Comparison of ENCODE assay signal across 8 cellular contexts in the genomic region with DNA sequence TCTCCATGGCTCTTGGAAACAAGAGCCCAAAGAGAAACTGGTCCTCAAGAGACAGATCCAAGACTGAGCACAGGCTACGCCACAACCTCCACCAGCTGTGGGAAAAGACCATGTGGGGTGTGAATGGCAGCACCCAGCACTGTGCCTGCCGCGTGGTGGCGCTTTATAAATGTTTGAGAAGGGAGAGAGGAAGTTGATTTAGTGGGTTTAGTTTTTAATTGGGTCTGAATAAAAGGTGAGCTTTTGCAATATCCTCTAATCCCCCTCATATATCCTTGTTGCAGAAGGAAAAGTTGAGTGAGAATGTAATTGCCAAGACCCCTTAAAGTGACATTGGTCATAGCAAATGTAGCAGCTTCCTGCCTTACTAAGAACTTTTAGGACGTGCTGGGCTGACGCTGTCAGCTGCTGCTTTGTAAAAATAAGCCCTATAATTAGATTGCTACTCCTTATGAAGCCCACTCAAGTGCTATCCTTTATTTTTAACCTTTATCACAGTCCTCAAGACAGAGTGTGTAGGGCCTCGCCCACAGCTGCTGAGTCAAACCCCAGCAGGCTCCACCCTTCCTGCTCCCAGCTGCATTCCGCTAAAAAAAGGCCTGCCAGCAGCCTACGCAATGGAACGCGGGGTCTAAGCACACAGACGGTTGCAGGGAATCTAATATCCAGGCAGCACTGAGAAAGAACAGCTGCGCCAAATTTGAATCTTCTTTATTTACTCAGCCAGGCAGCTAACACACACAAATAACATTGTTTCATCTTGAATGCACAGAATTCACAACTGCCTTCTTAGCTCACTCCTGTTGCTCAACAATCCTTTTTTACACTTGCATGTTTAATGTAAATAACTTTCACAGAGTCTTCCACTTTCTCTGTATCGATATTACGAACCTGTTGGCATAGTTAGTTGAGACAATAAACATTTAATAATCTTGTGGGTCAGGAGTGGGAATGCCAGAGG. TPM values are rescaled to one million over a fixed set of nuclear protein-coding genes. Genes with fewer than 3 reads are reported as not detected.
DNase-seq lines count a peak whose midpoint lies in the region; ATAC-seq and TF ChIP-seq lines count a peak whose summit lies in the region.

No MANE protein-coding gene starts in this region.

- POLR2A ChIA-PET in Panc1 (lab: Charles Lee) = no interaction called here

- H3K9me3 Mint-ChIP-seq in activated T-helper 2 cell treated with anti-CD3 and anti-CD28 coated beads, Interferon-gamma antibody, Interleukin-2, Interleukin-4, amounts not matched to agents 10 μg/mL and 5 μg/mL and 100 μg/mL, durations not matched to agents 14 hours and 24 hours and 36 hours = no peaks in the 10 kb centered on the region
- no peaks in the 10 kb centered on the region for H3K9me3 Mint-ChIP-seq in neural progenitor cell

- H3K27ac Mint-ChIP-seq in activated T-helper 2 cell treated with anti-CD3 and anti-CD28 coated beads, Interferon-gamma antibody, Interleukin-2, Interleukin-4, amounts not matched to agents 10 μg/mL and 5 μg/mL and 100 μg/mL, durations not matched to agents 14 hours and 24 hours and 36 hours = peak overlapping the region; percentile 47
- H3K27ac Mint-ChIP-seq in neural progenitor cell = peak overlapping the region; percentile 6

- no peak overlapping the region for H3K9ac ChIP-seq in neural progenitor cell

- H4K20me1 ChIP-seq in neural progenitor cell (ENCODE audit: low read depth) = no peaks in the 10 kb centered on the region

- H2AFZ ChIP-seq in neural progenitor cell (replicated peaks) = no peak overlapping the region

- peak; percentile 17 for TF ChIP-seq POLR2A in GM19099 (IDR thresholded peaks at IDR 0.05; ENCODE audit: extremely low read depth, insufficient read length, low read depth)

- no peaks in the 10 kb centered on the region for H3K79me2 ChIP-seq in neural progenitor cell (ENCODE audit: low read depth)

- no peaks in the 10 kb centered on the region for H3K27me3 ChIP-seq in Panc1 (ENCODE audit: control insufficient read depth, insufficient read depth, low read length)
- no peaks in the 10 kb centered on the region for H3K27me3 ChIP-seq in neural progenitor cell

- ATAC-seq in HG03521 (IDR thresholded peaks at IDR 0.05; ENCODE audit: unreplicated experiment) (peak; percentile 73), Panc1 (peak; percentile 93)

- peaks cover 18% of the 10 kb centered on the region for H3K4me1 Mint-ChIP-seq in activated T-helper 2 cell treated with anti-CD3 and anti-CD28 coated beads, Interferon-gamma antibody, Interleukin-2, Interleukin-4, amounts not matched to agents 10 μg/mL and 5 μg/mL and 100 μg/mL, durations not matched to agents 14 hours and 24 hours and 36 hours (ENCODE audit: low read depth)
- H3K4me1 Mint-ChIP-seq in neural progenitor cell = peaks cover 26% of the 10 kb centered on the region

- no TSS peak for BruUV-seq in Panc1 (replicated peaks; lab: Mats Ljungman, UMichigan)

- H3K27ac ChIP-seq in Panc1 (ENCODE audit: low read length) = no peak overlapping the region; the same call in 1 of the 2 replicates
- H3K27ac ChIP-seq in neural progenitor cell = peak overlapping the region; percentile 78
- H3K27ac ChIP-seq in substantia nigra (ENCODE audit: low read depth, low read length, poor library complexity, severe bottlenecking) = peak overlapping the region; percentile 40

- in situ Hi-C loops in Panc1 (cut with HindIII; ENCODE audit: low pct_unique_long_range_greater_than_20kb, low sequenced_read_pairs) = no loop called here

- intact Hi-C loops in Panc1 (cut with micrococcal nuclease; ENCODE audit: unreplicated experiment) = loop anchor here (5.0 to 10.0 kb wide), 2 partner anchors 285 to 393 kb away; a partner anchor contains a TSS
- intact Hi-C loops in activated T-helper 2 cell treated with anti-CD3 and anti-CD28 coated beads, Interferon-gamma antibody, Interleukin-2, Interleukin-4, amounts not matched to agents 10 μg/mL and 5 μg/mL and 100 μg/mL, durations not matched to agents 14 hours and 24 hours and 36 hours (cut with micrococcal nuclease) = loop anchor here (2.0 to 5.0 kb wide), 4 partner anchors 395 to 788 kb away; a partner anchor contains a TSS

- H3K4me1 ChIP-seq in Panc1 (ENCODE audit: control insufficient read depth, insufficient read depth, low read length) (peaks cover 16% of the 10 kb centered on the region; the same call in 1 of the 2 replicates), neural progenitor cell (peaks cover 30% of the 10 kb centered on the region)

- DNase-seq in Ammon's horn (ENCODE audit: low spot score) = peak; percentile 91
- no peak for DNase-seq in Panc1 (ENCODE audit: low read depth, low spot score)
- peak; percentile 42 for DNase-seq in activated T-helper 2 cell treated with anti-CD3 and anti-CD28 coated beads, Interferon-gamma antibody, Interleukin-2, Interleukin-4, amounts not matched to agents 10 μg/mL and 5 μg/mL and 100 μg/mL, durations not matched to agents 14 hours and 24 hours and 36 hours (ENCODE audit: low spot score)
- DNase-seq in fibroblast of the conjunctiva (ENCODE audit: low read depth) = peak; percentile 93
- peak; percentile 89 for DNase-seq in neural progenitor cell (ENCODE audit: low spot score)
- peak in 46 of 49 donors; percentile 4 to 82 (median 54) for DNase-seq in substantia nigra (lab: John Stamatoyannopoulos, UW)

- H3K4me2 ChIP-seq in neural progenitor cell = peak overlapping the region; percentile 70

- TF ChIP-seq CTCF in Panc1 (IDR thresholded peaks at IDR 0.05) (peak; percentile 86), neural progenitor cell (IDR thresholded peaks at IDR 0.05) (peak; percentile 77)

- H3K9me3 ChIP-seq in Panc1 (ENCODE audit: control insufficient read depth, insufficient read depth, low read depth, low read length) = no peaks in the 10 kb centered on the region
- H3K9me3 ChIP-seq in neural progenitor cell (ENCODE audit: low read depth) = no peaks in the 10 kb centered on the region

- H3K36me3 ChIP-seq in Panc1 (ENCODE audit: control insufficient read depth, insufficient read depth, low read length) (no peaks in the 10 kb centered on the region), neural progenitor cell (no peaks in the 10 kb centered on the region)

- peak overlapping the region in 1 of 2 experiments; percentile 23; a peak in 2 of 4 replicates for H3K4me3 ChIP-seq in Panc1 (ENCODE audit: low read depth in 2 of 2, low read length in 2 of 2)
- H3K4me3 ChIP-seq in neural progenitor cell = peak overlapping the region; percentile 24

- H3K27me3 Mint-ChIP-seq in activated T-helper 2 cell treated with anti-CD3 and anti-CD28 coated beads, Interferon-gamma antibody, Interleukin-2, Interleukin-4, amounts not matched to agents 10 μg/mL and 5 μg/mL and 100 μg/mL, durations not matched to agents 14 hours and 24 hours and 36 hours (ENCODE audit: low read depth) = no peaks in the 10 kb centered on the region
- peaks cover 3% of the 10 kb centered on the region for H3K27me3 Mint-ChIP-seq in neural progenitor cell (ENCODE audit: insufficient read depth, low read depth)

- no peaks in the 10 kb centered on the region for H3K36me3 Mint-ChIP-seq in activated T-helper 2 cell treated with anti-CD3 and anti-CD28 coated beads, Interferon-gamma antibody, Interleukin-2, Interleukin-4, amounts not matched to agents 10 μg/mL and 5 μg/mL and 100 μg/mL, durations not matched to agents 14 hours and 24 hours and 36 hours (ENCODE audit: low read depth)
- H3K36me3 Mint-ChIP-seq in neural progenitor cell = no peaks in the 10 kb centered on the region

- H3F3A ChIP-seq in neural progenitor cell (ENCODE audit: low read depth) = peaks cover 23% of the 10 kb centered on the region

- peak overlapping the region; percentile 38 for H3K4me3 Mint-ChIP-seq in activated T-helper 2 cell treated with anti-CD3 and anti-CD28 coated beads, Interferon-gamma antibody, Interleukin-2, Interleukin-4, amounts not matched to agents 10 μg/mL and 5 μg/mL and 100 μg/mL, durations not matched to agents 14 hours and 24 hours and 36 hours (ENCODE audit: low read depth)
- H3K4me3 Mint-ChIP-seq in neural progenitor cell = peak overlapping the region; percentile 18

- CTCF ChIA-PET in Panc1 (lab: Charles Lee) = interaction anchor here (0.6 to 0.8 kb wide), 2 partner anchors 49 to 397 kb away, joined by 3 to 4 read pairs; no protein-coding TSS in a partner anchor

RNA-seq across cellular contexts. Expression of a gene that starts 47.3 kb away (rescaled TPM):
- total RNA-seq in Panc1 (2021; ENCODE audit: unreplicated experiment) (157 TPM), neural progenitor cell (ENCODE audit: low replicate concordance) (322 and 441 TPM in 2 replicates)
- polyA plus RNA-seq in Panc1 (2012; ENCODE audit: insufficient read length) = 107 TPM
- 148 and 150 TPM in 2 replicates for total RNA-seq in activated T-helper 2 cell treated with anti-CD3 and anti-CD28 coated beads, Interferon-gamma antibody, Interleukin-2, Interleukin-4, amounts not matched to agents 10 μg/mL and 5 μg/mL and 100 μg/mL, durations not matched to agents 14 hours and 24 hours and 36 hours
